18 cellular contexts compared by ENCODE assay signal in the genomic region with DNA sequence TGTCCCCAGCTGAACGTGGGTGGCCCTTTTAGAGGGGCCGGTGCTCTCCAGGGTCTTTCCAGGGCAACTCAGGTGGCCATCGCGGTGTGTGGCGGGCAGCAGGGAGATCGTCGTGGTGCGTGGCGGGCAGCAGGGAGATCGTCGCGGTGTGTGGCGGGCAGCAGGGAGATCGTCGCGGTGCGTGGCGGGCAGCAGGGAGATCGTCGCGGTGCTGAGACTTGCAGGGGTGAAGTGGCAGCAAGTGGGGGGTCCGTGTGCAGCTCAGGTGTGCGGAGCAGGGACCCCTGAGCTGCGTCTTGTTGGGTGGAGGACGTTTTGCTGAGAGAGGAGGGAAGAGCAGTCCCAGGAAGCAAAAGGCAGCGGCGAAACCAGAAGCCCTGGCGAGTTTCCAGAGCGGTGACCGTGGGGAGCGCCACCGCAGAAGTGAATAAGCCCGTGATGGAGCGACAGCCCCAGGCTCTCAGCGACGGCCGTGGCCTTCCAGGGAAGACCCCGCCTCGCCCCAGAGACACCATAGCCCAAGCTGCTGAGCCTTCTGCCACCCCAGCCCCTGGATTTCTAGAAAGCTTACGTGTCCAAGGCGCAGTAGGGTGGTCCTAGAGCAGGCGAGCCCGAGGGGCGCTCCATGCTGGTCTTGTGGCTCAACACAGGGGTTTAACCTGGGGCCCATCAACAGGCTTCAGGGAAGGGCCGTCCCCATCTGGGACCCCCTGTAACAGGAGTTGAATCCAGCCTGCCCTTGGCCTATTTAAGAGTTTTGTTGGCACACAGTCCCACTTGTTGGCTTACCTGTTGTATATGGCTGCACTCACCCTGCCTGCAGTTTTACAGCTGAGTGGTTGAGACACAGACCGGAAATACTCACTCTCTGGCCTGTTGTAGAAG. TPM values are rescaled to one million over a fixed set of nuclear protein-coding genes. Genes with fewer than 3 reads are reported as not detected.
DNase-seq lines count a peak whose midpoint lies in the region; ATAC-seq, FAIRE-seq and TF ChIP-seq lines count a peak whose summit lies in the region.
"Had no signal": no experiment of that assay in that cellular context is flagged by ENCODE, and none has a peak within 500 bp of the region (broad histone marks: within the 10 kb centered on the region; RNA-seq: fewer than 3 reads in every experiment).

No MANE protein-coding gene starts in this region.

- TF ChIP-seq RAD21 in SK-N-SH (IDR thresholded peaks at IDR 0.05; ENCODE audit: low read length): no peak

- no peaks in the 10 kb centered on the region for H3K9me3 ChIP-seq in BE2C
- H3K9me3 ChIP-seq in BLaER1: no peaks in the 10 kb centered on the region
- H3K9me3 ChIP-seq in kidney (ENCODE audit: control insufficient read depth in 1 of 2, low read length in 2 of 2): no peaks in the 10 kb centered on the region
- H3K9me3 ChIP-seq in SK-N-SH: no peaks in the 10 kb centered on the region

- TF ChIP-seq CTCF in BE2C (IDR thresholded peaks at IDR 0.05; ENCODE audit: low read depth, low read length) (no peak), RWPE1 (conservative IDR thresholded peaks at IDR 0.05; ENCODE audit: low read depth) (no peak), kidney (IDR thresholded peaks at IDR 0.05; ENCODE audit: borderline replicate concordance, extremely low read depth, insufficient read depth) (no peak), SK-N-SH (IDR thresholded peaks at IDR 0.05) (no peak)

- H3F3A ChIP-seq in SK-N-SH (replicated peaks; ENCODE audit: insufficient read depth): no peaks in the 10 kb centered on the region

- peak overlapping the region; percentile 96 for H3K27ac ChIP-seq in BLaER1
- H3K27ac ChIP-seq in RWPE1: peak overlapping the region; percentile 8; the same call in 1 of the 2 replicates
- no peak overlapping the region for H3K27ac ChIP-seq in kidney (ENCODE audit: low read depth in 2 of 2, low read length in 2 of 2)
- H3K27ac ChIP-seq in SK-N-SH (ENCODE audit: low read depth in 2 of 2, low read length in 1 of 2): no peak overlapping the region

- in situ Hi-C loops in KBM-7 (cut with MboI; ENCODE audit: low pct_unique_long_range_greater_than_20kb, low sequenced_read_pairs): no loop called here

- DNase-seq in BE2C (peak; percentile 72), RWPE1 (ENCODE audit: low spot score) (no peak), kidney (peak; percentile 61), SK-N-SH (no peak), KBM-7 (no peak)
- DNase-seq: C1 segment of cervical spinal cord, DMS53, Kasumi-1, NCI-H1417, NCI-H1930, NCI-H510A, NCI-H82, Right ventricle myocardium superior had no signal

- FAIRE-seq in kidney (lab: Jason Lieb, UNC): no peak
- FAIRE-seq: GM18507 had no signal

- H3K36me3 ChIP-seq in BE2C (peaks cover 32% of the 10 kb centered on the region), BLaER1 (peaks cover 74% of the 10 kb centered on the region), kidney (ENCODE audit: control insufficient read depth in 1 of 2, insufficient read depth in 2 of 2, low read length in 2 of 2) (no peaks in the 10 kb centered on the region), SK-N-SH (replicated peaks in 1 of 2; ENCODE audit: control insufficient read depth in 1 of 2, insufficient read depth in 2 of 2, low read length in 1 of 2) (peaks cover 5 to 13% of the 10 kb centered on the region in 2 experiments)

- ATAC-seq in HG03159 (IDR thresholded peaks at IDR 0.05; ENCODE audit: unreplicated experiment): no peak
- no peak for ATAC-seq in GM21825 (IDR thresholded peaks at IDR 0.05; ENCODE audit: unreplicated experiment)
- ATAC-seq: GM23338 had no signal

- H3K9ac ChIP-seq in BLaER1: no peak overlapping the region; the same call in 1 of the 2 replicates
- no peak overlapping the region for H3K9ac ChIP-seq in kidney (ENCODE audit: low read length in 2 of 2)
- H3K9ac ChIP-seq in SK-N-SH: no peak overlapping the region

- H4K20me1 ChIP-seq in BLaER1: peaks cover 99% of the 10 kb centered on the region
- peaks cover 17% of the 10 kb centered on the region; the same call in 1 of the 2 replicates for H4K20me1 ChIP-seq in SK-N-SH (ENCODE audit: insufficient read depth)

- CTCF ChIA-PET in RWPE1 (lab: Yijun Ruan, JAX): interaction anchor here (0.5 to 0.8 kb wide), 2 partner anchors 17 to 33 kb away, joined by 3 read pairs; partner anchors contain the start of gene CELF5
- CTCF ChIA-PET in SK-N-SH (lab: Yijun Ruan, JAX): interaction anchor here (1.1 kb wide), 1 partner anchor 33 kb away, joined by 3 read pairs; the partner anchor contains the start of gene CELF5

- no peak overlapping the region for H3K4me3 ChIP-seq in BE2C (ENCODE audit: low read depth, low read length)
- no peak overlapping the region for H3K4me3 ChIP-seq in BLaER1
- H3K4me3 ChIP-seq in kidney (ENCODE audit: low read length in 2 of 2): no peak overlapping the region
- H3K4me3 ChIP-seq in SK-N-SH (ENCODE audit: low read depth in 2 of 2, low read length in 1 of 2): no peak overlapping the region
- H3K4me3 ChIP-seq: GM23338 had no signal

- H3K4me2 ChIP-seq in BLaER1: peak overlapping the region; percentile 99
- no peak overlapping the region for H3K4me2 ChIP-seq in SK-N-SH
- H3K4me2 ChIP-seq: GM23338 had no signal

- H3K4me1 ChIP-seq in BE2C (peaks cover 11% of the 10 kb centered on the region), BLaER1 (peaks cover 80% of the 10 kb centered on the region), kidney (ENCODE audit: control insufficient read depth in 1 of 2, insufficient read depth in 1 of 2, low read depth in 1 of 2, low read length in 2 of 2) (peaks cover 0 to 13% of the 10 kb centered on the region in 2 donors), SK-N-SH (ENCODE audit: control insufficient read depth in 1 of 2, insufficient read depth in 2 of 2, low read depth in 1 of 2, low read length in 1 of 2) (peaks cover 10 to 16% of the 10 kb centered on the region in 2 experiments; a peak in 2 of 4 replicates)

- TF ChIP-seq EP300 in SK-N-SH (IDR thresholded peaks at IDR 0.05; ENCODE audit: borderline replicate concordance in 1 of 2, low read depth in 1 of 2, low read length in 1 of 2): no peak

- H3K9me2 ChIP-seq in SK-N-SH: no peaks in the 10 kb centered on the region

- POLR2A ChIA-PET in RWPE1 (lab: Yijun Ruan, JAX; ENCODE audit: low non-redundant PET): no interaction called here
- POLR2A ChIA-PET in SK-N-SH (lab: Yijun Ruan, JAX): no interaction called here

- intact Hi-C loops in kidney (cut with DNase I): no loop called here

- H3K79me2 ChIP-seq in SK-N-SH (ENCODE audit: insufficient read depth): peaks cover 69% of the 10 kb centered on the region

- H3K27me3 ChIP-seq in BE2C (no peaks in the 10 kb centered on the region), BLaER1 (no peaks in the 10 kb centered on the region), SK-N-SH (ENCODE audit: insufficient read depth) (no peaks in the 10 kb centered on the region)

- no peak overlapping the region for H2AFZ ChIP-seq in SK-N-SH (ENCODE audit: low read depth)
- H2AFZ ChIP-seq: GM23338 had no signal

- 93% methylated on average over 41 of the region's 46 CpGs for WGBS in SK-N-SH (ENCODE audit: low lambda C conversion rate)

TF ChIP-seq in SK-N-SH, 30 proteins besides CTCF, POLR2A, EP300 and RAD21:
- TF ChIP-seq YY1 (IDR thresholded peaks at IDR 0.05; ENCODE audit: low read depth) (no peak), ELF1 (IDR thresholded peaks at IDR 0.05) (no peak), FOXJ3 (CRISPR knock-in tag; IDR thresholded peaks at IDR 0.05) (no peak)

RNA-seq across cellular contexts. Expression of gene NCLN, which starts 5.4 kb away (rescaled TPM):
- polyA plus RNA-seq in BE2C (2012; ENCODE audit: insufficient read depth, insufficient read length, low read depth): 139 TPM
- 43.3 TPM for total RNA-seq in kidney
- polyA plus RNA-seq in kidney (ENCODE audit: insufficient read depth, low read depth, low replicate concordance) (63.2 TPM), SK-N-SH (2012; rRNA removed) (67.0 and 69.0 TPM in 2 replicates)
- 23.8 and 45.1 TPM in 2 replicates for polyA plus RNA-seq in SK-N-SH (2012; cell fraction: cytosol; rRNA removed)
- 131 and 133 TPM in 2 replicates for polyA plus RNA-seq in SK-N-SH (2012; cell fraction: nucleus; rRNA removed)

RNA-seq across cellular contexts. Expression of gene S1PR4, which starts 12.6 kb away (rescaled TPM):
- not detected for polyA plus RNA-seq in BE2C (2012; ENCODE audit: insufficient read depth, insufficient read length, low read depth)
- total RNA-seq in kidney: 5.1 TPM
- polyA plus RNA-seq in kidney (ENCODE audit: insufficient read depth, low read depth, low replicate concordance): 0.67 TPM
- not detected in 2 replicates for polyA plus RNA-seq in SK-N-SH (2012; rRNA removed)
- polyA plus RNA-seq in SK-N-SH (2012; cell fraction: cytosol; rRNA removed): not detected in 2 replicates
- 0.18 and 0.27 TPM in 2 replicates for polyA plus RNA-seq in SK-N-SH (2012; cell fraction: nucleus; rRNA removed)
- polyA plus RNA-seq: GM23338 had no signal

RNA-seq across cellular contexts. Expression of gene CELF5, which starts 33.3 kb away (rescaled TPM):
- not detected for polyA plus RNA-seq in BE2C (2012; ENCODE audit: insufficient read depth, insufficient read length, low read depth)
- 0.38 TPM for total RNA-seq in kidney
- polyA plus RNA-seq in kidney (ENCODE audit: insufficient read depth, low read depth, low replicate concordance) (0.15 TPM), SK-N-SH (2012; rRNA removed) (0.33 and 0.57 TPM in 2 replicates)
- polyA plus RNA-seq in SK-N-SH (2012; cell fraction: cytosol; rRNA removed): 0.27 and 0.42 TPM in 2 replicates
- polyA plus RNA-seq in SK-N-SH (2012; cell fraction: nucleus; rRNA removed): 1.5 and 3.5 TPM in 2 replicates
- total RNA-seq: Right ventricle myocardium superior had no signal

RNA-seq across cellular contexts. Expression of gene GNA15, which starts 55.3 kb away (rescaled TPM):
- polyA plus RNA-seq in BE2C (2012; ENCODE audit: insufficient read depth, insufficient read length, low read depth): 1.9 TPM
- 8.7 TPM for total RNA-seq in kidney
- polyA plus RNA-seq in kidney (ENCODE audit: insufficient read depth, low read depth, low replicate concordance): 1.7 TPM
- 0.05 and 0.13 TPM in 2 replicates for polyA plus RNA-seq in SK-N-SH (2012; rRNA removed)
- polyA plus RNA-seq in SK-N-SH (2012; cell fraction: cytosol; rRNA removed): 0.03 and 0.04 TPM in 2 replicates
- polyA plus RNA-seq in SK-N-SH (2012; cell fraction: nucleus; rRNA removed): 0.15 and 0.21 TPM in 2 replicates

Comparison
In these comparisons a context has a peak if more than half of its experiments do, and no peak if none do; other contexts are left out.
1. DNase-seq: peak in BE2C (single experiment) and kidney (single experiment); none in RWPE1 (single experiment), SK-N-SH (single experiment) and KBM-7 (single experiment).
2. H3K27ac ChIP-seq: peak in BLaER1 (single experiment) and RWPE1 (single experiment); none in kidney (0 of 2) and SK-N-SH (0 of 2).